In the genomic region with DNA sequence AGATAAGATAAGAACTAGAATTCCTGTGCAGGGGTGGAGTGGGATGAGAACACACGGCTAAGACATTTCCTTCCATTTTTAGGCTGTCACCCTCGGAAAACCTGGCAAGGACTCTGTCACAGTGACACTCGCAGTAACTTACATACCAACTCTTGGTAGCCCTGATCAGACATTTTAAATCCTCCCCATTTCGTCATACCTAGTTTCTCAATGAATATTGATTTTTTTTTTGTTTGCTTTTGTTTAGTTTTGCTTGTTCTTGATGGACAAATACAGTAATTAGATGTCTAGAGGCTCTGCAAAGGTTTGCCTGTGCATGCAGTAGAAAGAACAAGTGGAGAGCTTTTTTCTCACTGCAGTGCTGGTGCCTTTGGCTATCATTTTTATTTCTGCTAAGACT, we compare ENCODE assay signal across 27 cellular contexts.
"Had no signal": no experiment of that assay in that cellular context is flagged by ENCODE, and none has a peak within 500 bp of the region (broad histone marks: within the 10 kb centered on the region; RNA-seq: fewer than 3 reads in every experiment).

No MANE protein-coding gene starts in this region.

- H3K9me3 Mint-ChIP-seq: dendritic cell treated with granulocyte-macrophage colony-stimulating factor and Interleukin-4, amounts not matched to agents 40 ng/mL and 50 ng/mL, for 4 days; T-helper 2 cell treated with Interferon-gamma antibody and Interleukin-4, amounts not matched to agents 5 μg/mL and 100 μg/mL, for 36 hours had no signal

- H3K27me3 Mint-ChIP-seq: activated CD4-positive, alpha-beta T cell treated with anti-CD3 and anti-CD28 coated beads for 36 hours; activated CD8-positive, alpha-beta memory T cell treated with anti-CD3 and anti-CD28 coated beads, Interleukin-2, amount 10 ng/mL, durations not matched to agents 7 days and 5 days; dendritic cell treated with granulocyte-macrophage colony-stimulating factor and Interleukin-4, amounts not matched to agents 40 ng/mL and 50 ng/mL, for 4 days; naive thymus-derived CD8-positive, alpha-beta T cell had no signal

- H3K27ac Mint-ChIP-seq: activated CD4-positive, alpha-beta T cell treated with anti-CD3 and anti-CD28 coated beads for 36 hours; activated CD8-positive, alpha-beta memory T cell treated with anti-CD3 and anti-CD28 coated beads, Interleukin-2, amount 10 ng/mL, durations not matched to agents 7 days and 5 days; activated CD8-positive, alpha-beta T cell treated with anti-CD3 and anti-CD28 coated beads, Interleukin-2, amount 10 ng/mL, durations not matched to agents 7 days and 5 days; activated naive CD4-positive, alpha-beta T cell treated with anti-CD3 and anti-CD28 coated beads, Interleukin-2, amount 50 U/mL, for 72 hours; activated T-cell treated with anti-CD3 and anti-CD28 coated beads, Interleukin-2, amount 50 U/mL, for 72 hours; dendritic cell treated with granulocyte-macrophage colony-stimulating factor and Interleukin-4, amounts not matched to agents 40 ng/mL and 50 ng/mL, for 4 days; naive thymus-derived CD8-positive, alpha-beta T cell; T-helper 2 cell treated with Interferon-gamma antibody and Interleukin-4, amounts not matched to agents 5 μg/mL and 100 μg/mL, for 36 hours had no signal

- H3K4me1 ChIP-seq: breast epithelium, parathyroid adenoma, right atrium auricular region, testis, transverse colon had no signal

- H3K4me1 Mint-ChIP-seq: activated CD4-positive, alpha-beta T cell treated with anti-CD3 and anti-CD28 coated beads for 36 hours; activated CD8-positive, alpha-beta memory T cell treated with anti-CD3 and anti-CD28 coated beads, Interleukin-2, amount 10 ng/mL, durations not matched to agents 7 days and 5 days; naive thymus-derived CD8-positive, alpha-beta T cell; neural crest cell had no signal

- H3K36me3 ChIP-seq: breast epithelium, gastrocnemius medialis, right atrium auricular region, transverse colon had no signal

- H3K27ac ChIP-seq: breast epithelium, gastrocnemius medialis, parathyroid adenoma, right atrium auricular region, testis, transverse colon had no signal

- ATAC-seq: activated CD4-positive, alpha-beta T cell treated with anti-CD3 and anti-CD28 coated beads for 36 hours; activated CD8-positive, alpha-beta memory T cell treated with anti-CD3 and anti-CD28 coated beads, Interleukin-2, amount 10 ng/mL, durations not matched to agents 7 days and 5 days; activated CD8-positive, alpha-beta T cell treated with anti-CD3 and anti-CD28 coated beads, Interleukin-2, amount 10 ng/mL, durations not matched to agents 7 days and 5 days; activated naive CD4-positive, alpha-beta T cell treated with anti-CD3 and anti-CD28 coated beads, Interleukin-2, amount 50 U/mL, for 72 hours; activated T-cell treated with anti-CD3 and anti-CD28 coated beads, Interleukin-2, amount 50 U/mL, for 72 hours; gastrocnemius medialis; left cardiac atrium; naive thymus-derived CD8-positive, alpha-beta T cell; stimulated activated naive CD8-positive, alpha-beta T cell treated with anti-CD3 and anti-CD28 coated beads, Interleukin-15, Interleukin-2, amounts not matched to agents 100 U/mL and 50 U/mL, for 24 hours had no signal

- H3K36me3 Mint-ChIP-seq: activated CD8-positive, alpha-beta memory T cell treated with anti-CD3 and anti-CD28 coated beads, Interleukin-2, amount 10 ng/mL, durations not matched to agents 7 days and 5 days; activated naive CD4-positive, alpha-beta T cell treated with anti-CD3 and anti-CD28 coated beads, Interleukin-2, amount 50 U/mL, for 72 hours; naive thymus-derived CD8-positive, alpha-beta T cell had no signal

- H3K4me3 ChIP-seq: breast epithelium, gastrocnemius medialis, right atrium auricular region, testis, transverse colon had no signal

- DNase-seq: activated CD4-positive, alpha-beta T cell treated with anti-CD3 and anti-CD28 coated beads for 36 hours; activated CD4-positive, CD25-positive, alpha-beta regulatory T cell; activated CD8-positive, alpha-beta memory T cell treated with anti-CD3 and anti-CD28 coated beads, Interleukin-2, amount 10 ng/mL, durations not matched to agents 7 days and 5 days; activated CD8-positive, alpha-beta T cell treated with anti-CD3 and anti-CD28 coated beads, Interleukin-2, amount 10 ng/mL, durations not matched to agents 7 days and 5 days; activated naive CD4-positive, alpha-beta T cell; activated T-cell treated with anti-CD3 and anti-CD28 coated beads for 4 hours; activated T-cell treated with anti-CD3 and anti-CD28 coated beads, Interleukin-2, amount 50 U/mL, for 72 hours; central memory CD4-positive, alpha-beta T cell; effector CD4-positive, alpha-beta T cell; gastrocnemius medialis; hippocampal formation; left cardiac atrium; midbrain; naive thymus-derived CD8-positive, alpha-beta T cell; nucleus accumbens; stimulated activated CD4-positive, alpha-beta T cell treated with anti-CD3 and anti-CD28 coated beads, Interleukin-12 subunit alpha, Interleukin-12 subunit beta, amount 100 ng/mL, for 4 hours; stimulated activated CD4-positive, alpha-beta T cell treated with anti-CD3 and anti-CD28 coated beads, Interleukin-4, amount 100 ng/mL, for 1 hour; stimulated activated naive CD8-positive, alpha-beta T cell treated with anti-CD3 and anti-CD28 coated beads, Interleukin-15, Interleukin-2, amounts not matched to agents 100 U/mL and 50 U/mL, for 24 hours; testis; transverse colon had no signal

- H3K27me3 ChIP-seq: breast epithelium, gastrocnemius medialis, right atrium auricular region, testis, transverse colon had no signal

- H3K4me3 Mint-ChIP-seq: activated CD4-positive, alpha-beta T cell treated with anti-CD3 and anti-CD28 coated beads for 36 hours; activated CD8-positive, alpha-beta memory T cell treated with anti-CD3 and anti-CD28 coated beads, Interleukin-2, amount 10 ng/mL, durations not matched to agents 7 days and 5 days; activated CD8-positive, alpha-beta T cell treated with anti-CD3 and anti-CD28 coated beads, Interleukin-2, amount 10 ng/mL, durations not matched to agents 7 days and 5 days; activated T-cell treated with anti-CD3 and anti-CD28 coated beads, Interleukin-2, amount 50 U/mL, for 72 hours; dendritic cell treated with granulocyte-macrophage colony-stimulating factor and Interleukin-4, amounts not matched to agents 40 ng/mL and 50 ng/mL, for 4 days; naive thymus-derived CD8-positive, alpha-beta T cell; neural crest cell; T-helper 2 cell treated with Interferon-gamma antibody and Interleukin-4, amounts not matched to agents 5 μg/mL and 100 μg/mL, for 36 hours had no signal

- H2AFZ ChIP-seq: parathyroid adenoma had no signal

- H3K9ac ChIP-seq: parathyroid adenoma had no signal

- H3K79me2 ChIP-seq: parathyroid adenoma had no signal

- H3K9me3 ChIP-seq: breast epithelium, gastrocnemius medialis, right atrium auricular region, testis, transverse colon had no signal
